Comparison of ENCODE assay signal across 11 cellular contexts in genomic region chr17:80481284-80482057, GRCh38. TPM values are rescaled to one million over a fixed set of nuclear protein-coding genes. Genes with fewer than 3 reads are reported as not detected.
"Had no signal": no experiment of that assay in that cellular context is flagged by ENCODE, and none has a peak within 500 bp of the region (broad histone marks: within the 10 kb centered on the region; RNA-seq: fewer than 3 reads in every experiment).

No MANE protein-coding gene starts in this region.

- FAIRE-seq: islet of Langerhans had no signal

- DNase-seq: activated CD4-positive, alpha-beta memory T cell treated with anti-CD3 and anti-CD28 coated beads for 36 hours; activated effector memory CD4-positive, alpha-beta T cell treated with anti-CD3 and anti-CD28 coated beads, Interleukin-2, amount 50 U/mL, for 16 hours; activated T-cell treated with anti-CD3 and anti-CD28 coated beads, Interleukin-2, amount 50 U/mL, for 4 hours; amygdala; mucosa of descending colon; stimulated activated CD4-positive, alpha-beta T cell treated with anti-CD3 and anti-CD28 coated beads, Interleukin-15, amount 100 ng/mL, for 24 hours; stimulated activated CD4-positive, alpha-beta T cell treated with anti-CD3 and anti-CD28 coated beads, Interleukin-4, amount 100 ng/mL, for 4 hours; thyroid gland; uterus had no signal

- H3K36me3 ChIP-seq: thyroid gland, uterus had no signal

- H3K4me3 ChIP-seq: mucosa of descending colon, thyroid gland, uterus had no signal

- H3K27ac ChIP-seq: thyroid gland, uterus had no signal

- H3K9me3 ChIP-seq: mucosa of descending colon, thyroid gland, uterus had no signal

RNA-seq across cellular contexts. Expression of gene NPTX1, which starts 5.1 kb away (rescaled TPM):
- total RNA-seq: renal cortical epithelial cell had no signal
